Comparison of ENCODE assay signal across 10 cellular contexts in the genomic region with DNA sequence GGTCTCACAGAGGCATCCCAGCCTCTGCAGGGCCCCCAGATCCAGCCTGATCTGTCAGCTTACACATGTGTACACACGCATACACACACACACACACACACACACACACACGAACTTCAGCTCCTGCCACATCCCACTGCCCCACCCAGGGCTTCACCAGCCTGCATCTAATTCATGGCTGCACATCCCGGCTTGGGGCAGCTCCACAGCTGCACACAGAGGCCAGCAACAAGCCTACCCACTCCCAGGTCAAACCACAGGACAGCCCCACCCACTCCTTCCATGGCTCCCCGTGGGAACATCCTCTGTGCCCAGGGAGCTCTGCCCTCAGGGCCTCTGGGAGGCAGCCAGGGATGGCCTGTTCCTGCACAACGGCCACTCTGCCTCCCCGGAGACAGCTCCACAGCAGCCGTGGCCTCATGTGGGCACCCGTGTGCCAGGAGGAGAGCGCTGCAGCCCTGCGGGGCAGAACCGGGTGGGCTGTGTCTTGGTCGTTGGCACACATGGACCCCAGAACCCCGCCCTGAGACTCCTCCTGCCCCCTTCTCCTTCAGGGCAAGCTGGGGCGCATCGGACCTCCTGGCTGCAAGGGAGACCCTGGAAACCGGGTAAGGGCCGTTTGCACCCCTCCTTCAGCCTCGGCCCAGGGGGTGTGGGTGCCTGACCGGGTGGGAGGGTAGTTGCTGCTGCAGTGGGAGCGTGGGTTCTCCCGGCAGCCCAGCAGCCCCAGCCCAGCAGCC. TPM values are rescaled to one million over a fixed set of nuclear protein-coding genes. Genes with fewer than 3 reads are reported as not detected.
DNase-seq lines count a peak whose midpoint lies in the region; ATAC-seq and TF ChIP-seq lines count a peak whose summit lies in the region.
"Had no signal": no experiment of that assay in that cellular context is flagged by ENCODE, and none has a peak within 500 bp of the region (broad histone marks: within the 10 kb centered on the region; RNA-seq: fewer than 3 reads in every experiment).

No MANE protein-coding gene starts in this region.

- TF ChIP-seq CTCF in WERI-Rb-1 (IDR thresholded peaks at IDR 0.05; ENCODE audit: low read depth, low read length): no peak
- TF ChIP-seq CTCF in tibial artery (IDR thresholded peaks at IDR 0.05): no peak
- no peak for TF ChIP-seq CTCF in foreskin keratinocyte (conservative IDR thresholded peaks at IDR 0.05)

- H3K36me3 ChIP-seq in WERI-Rb-1 (peaks cover 37% of the 10 kb centered on the region), tibial artery (peaks cover 98 to 100% (median 100%) of the 10 kb centered on the region in 3 donors)

- ATAC-seq in foreskin keratinocyte (no peak), HG02763 (IDR thresholded peaks at IDR 0.05; ENCODE audit: unreplicated experiment) (no peak)

- no peak overlapping the region for H3K4me3 ChIP-seq in WERI-Rb-1 (ENCODE audit: low read depth, low read length)
- H3K4me3 ChIP-seq in tibial artery: no peak overlapping the region

- intact Hi-C loops in tibial artery (cut with DNase I; ENCODE audit: low total_unique reads): loop anchor here (10.0 kb wide), 1 partner anchor 592 kb away; no protein-coding TSS in a partner anchor

- H3K4me1 ChIP-seq in tibial artery: no peaks in the 10 kb centered on the region
- no peaks in the 10 kb centered on the region for H3K4me1 ChIP-seq in foreskin keratinocyte

- H3K9me3 ChIP-seq in WERI-Rb-1 (ENCODE audit: severe bottlenecking) (peaks cover 4% of the 10 kb centered on the region), tibial artery (no peaks in the 10 kb centered on the region)

- H3K27ac ChIP-seq in WERI-Rb-1 (no peak overlapping the region), tibial artery (peak overlapping the region in 1 of 2 donors; percentile 8), foreskin keratinocyte (no peak overlapping the region)

- DNase-seq in activated CD8-positive, alpha-beta memory T cell treated with anti-CD3 and anti-CD28 coated beads, Interleukin-2, amount 50 U/mL, for 4 hours: peak; percentile 3
- DNase-seq in activated CD8-positive, alpha-beta memory T cell treated with anti-CD3 and anti-CD28 coated beads, Interleukin-2, amount 50 U/mL, for 48 hours: no peak
- DNase-seq in WERI-Rb-1 (peak; percentile 7), islet precursor cell (peak; percentile 51), tibial artery (peak; percentile 19 to 64), foreskin keratinocyte (no peak), occipital lobe (lab: John Stamatoyannopoulos, UW) (no peak)
- DNase-seq: ACHN, NCI-H1694 had no signal

- no peaks in the 10 kb centered on the region for H3K27me3 ChIP-seq in WERI-Rb-1 (ENCODE audit: insufficient read depth, low read depth, severe bottlenecking)
- H3K27me3 ChIP-seq in tibial artery: no peaks in the 10 kb centered on the region
- H3K27me3 ChIP-seq in foreskin keratinocyte: peaks cover 3% of the 10 kb centered on the region

RNA-seq across cellular contexts. Expression of gene COL6A2, which starts 19.1 kb away (rescaled TPM):
- total RNA-seq in foreskin keratinocyte (0.04 and 0.17 TPM in 2 replicates), occipital lobe (37.1 TPM)
- polyA plus RNA-seq in foreskin keratinocyte: 0.06 and 0.13 TPM in 2 replicates

RNA-seq across cellular contexts. Expression of gene FTCD, which starts 38.4 kb away (rescaled TPM):
- total RNA-seq in foreskin keratinocyte (not detected in 2 replicates), occipital lobe (not detected)
- polyA plus RNA-seq in foreskin keratinocyte: not detected in 2 replicates

Comparison
In these comparisons a context has a peak if more than half of its experiments do, and no peak if none do; other contexts are left out.
1. DNase-seq: peak in activated CD8-positive, alpha-beta memory T cell treated with anti-CD3 and anti-CD28 coated beads, Interleukin-2, amount 50 U/mL, for 4 hours (single experiment), WERI-Rb-1 (single experiment), islet precursor cell (single experiment) and tibial artery (2 of 2); none in activated CD8-positive, alpha-beta memory T cell treated with anti-CD3 and anti-CD28 coated beads, Interleukin-2, amount 50 U/mL, for 48 hours (single experiment), foreskin keratinocyte (0 of 2) and occipital lobe (single experiment).
2. RNA of gene COL6A2, which starts 19.1 kb away (total RNA-seq): 37.1 TPM in occipital lobe (single experiment); 0.04 to 0.17 TPM in foreskin keratinocyte; every median in the first group is over 10 times any median in the second.